Comparison of ENCODE assay signal across 17 cellular contexts in genomic region chr12:14842315-14842714, GRCh38. TPM values are rescaled to one million over a fixed set of nuclear protein-coding genes. Genes with fewer than 3 reads are reported as not detected.
DNase-seq lines count a peak whose midpoint lies in the region; ATAC-seq, FAIRE-seq and TF ChIP-seq lines count a peak whose summit lies in the region.
"Had no signal": no experiment of that assay in that cellular context is flagged by ENCODE, and none has a peak within 500 bp of the region (broad histone marks: within the 10 kb centered on the region; RNA-seq: fewer than 3 reads in every experiment).

No MANE protein-coding gene starts in this region.

- peak; percentile 95 for FAIRE-seq in islet of Langerhans (lab: Jason Lieb, UNC)
- FAIRE-seq: frontal cortex had no signal

- peak overlapping the region; percentile 24 to 38 for H3K4me3 ChIP-seq in right atrium auricular region
- H3K4me3 ChIP-seq in psoas muscle = no peak overlapping the region
- H3K4me3 ChIP-seq in vagina = no peak overlapping the region
- H3K4me3 ChIP-seq: skin epidermis had no signal

- WGBS in psoas muscle, 3 donors = 64 to 69% (median 68%) methylated on average over 3 of the region's 3 CpGs

- no peak for ATAC-seq in Right ventricle myocardium superior (ENCODE audit: poor library complexity)
- ATAC-seq in psoas muscle = no peak
- ATAC-seq in HG02610 (IDR thresholded peaks at IDR 0.05; ENCODE audit: unreplicated experiment) = no peak
- ATAC-seq in GM19397 (IDR thresholded peaks at IDR 0.05; ENCODE audit: unreplicated experiment) = no peak
- ATAC-seq: activated CD8-positive, alpha-beta T cell treated with anti-CD3 and anti-CD28 coated beads, Interleukin-2, amount 10 ng/mL, durations not matched to agents 7 days and 5 days; T-cell had no signal

- no peaks in the 10 kb centered on the region for H3K36me3 ChIP-seq in right atrium auricular region
- no peaks in the 10 kb centered on the region for H3K36me3 ChIP-seq in psoas muscle (ENCODE audit: insufficient read depth in 1 of 2, low read depth in 1 of 2)
- H3K36me3 ChIP-seq in vagina = no peaks in the 10 kb centered on the region

- no peak for TF ChIP-seq POLR2A in vagina (IDR thresholded peaks at IDR 0.05)

- intact Hi-C loops in Right ventricle myocardium superior (cut with DNase I) = no loop called here
- intact Hi-C loops in psoas muscle (cut with DNase I) = loop anchor here (5.0 to 10.0 kb wide), 4 partner anchors 372 to 682 kb away; partner anchors contain the start of gene RERG (in 1 of the 2)
- intact Hi-C loops in vagina (cut with DNase I) = loop anchor here (5.0 kb wide), 1 partner anchor 425 kb away; no protein-coding TSS in a partner anchor

- TF ChIP-seq CTCF in right atrium auricular region (IDR thresholded peaks at IDR 0.05) = no peak
- TF ChIP-seq CTCF in psoas muscle (IDR thresholded peaks at IDR 0.05) = no peak
- TF ChIP-seq CTCF in vagina (IDR thresholded peaks at IDR 0.05) = no peak

- H3K9me3 ChIP-seq in right atrium auricular region (peaks cover 0 to 4% of the 10 kb centered on the region in 2 donors), psoas muscle (no peaks in the 10 kb centered on the region), vagina (no peaks in the 10 kb centered on the region)

- peak overlapping the region; percentile 76 to 78 for H3K27ac ChIP-seq in right atrium auricular region
- H3K27ac ChIP-seq in psoas muscle = peak overlapping the region; percentile 47
- peak overlapping the region; percentile 22 for H3K27ac ChIP-seq in vagina

- no peak for DNase-seq in right atrium auricular region (ENCODE audit: low spot score)
- DNase-seq in Right ventricle myocardium superior = no peak
- DNase-seq in psoas muscle = no peak
- DNase-seq in vagina (ENCODE audit: extremely low spot score in 2 of 2) = no peak
- DNase-seq in medulla oblongata (ENCODE audit: extremely low spot score) = no peak
- DNase-seq: activated CD8-positive, alpha-beta T cell treated with anti-CD3 and anti-CD28 coated beads, Interleukin-2, amount 10 ng/mL, durations not matched to agents 7 days and 5 days; midbrain; NCI-H2107; NCI-H774; T-cell had no signal

- H3K27me3 ChIP-seq in right atrium auricular region (no peaks in the 10 kb centered on the region), psoas muscle (ENCODE audit: insufficient read depth in 3 of 3, low read length in 2 of 3) (no peaks in the 10 kb centered on the region), vagina (no peaks in the 10 kb centered on the region)

- peaks cover 0 to 63% of the 10 kb centered on the region in 2 donors for H3K4me1 ChIP-seq in right atrium auricular region
- H3K4me1 ChIP-seq in psoas muscle = peaks cover 30% of the 10 kb centered on the region
- peaks cover 28% of the 10 kb centered on the region for H3K4me1 ChIP-seq in vagina

RNA-seq across cellular contexts. Expression of gene ART4, which starts 1.0 kb away (rescaled TPM):
- total RNA-seq in right atrium auricular region (10 to 100 TPM; 12.1 to 25.9 TPM), Right ventricle myocardium superior (2.8 TPM), psoas muscle (under 1 TPM in 2 of 4 donors, not detected in 2; 0.17 to 0.19 TPM), vagina (0.98 TPM)
- under 1 TPM; 0.14 to 0.39 (median 0.17) TPM for polyA plus RNA-seq in psoas muscle
- total RNA-seq: activated CD8-positive, alpha-beta T cell treated with anti-CD3 and anti-CD28 coated beads, Interleukin-2, amount 10 ng/mL, durations not matched to agents 7 days and 5 days; frontal cortex; RPMI7951; T-cell had no signal
- polyA plus RNA-seq: AG04450 had no signal

RNA-seq across cellular contexts. Expression of gene SMCO3, which starts 28.3 kb away (rescaled TPM):
- total RNA-seq in right atrium auricular region (under 1 TPM; 0.33 to 0.43 TPM), Right ventricle myocardium superior (not detected), psoas muscle (not detected), vagina (not detected)
- under 1 TPM in 2 of 3 donors, not detected in 1; 0.04 to 0.05 TPM for polyA plus RNA-seq in psoas muscle
- total RNA-seq: activated CD8-positive, alpha-beta T cell treated with anti-CD3 and anti-CD28 coated beads, Interleukin-2, amount 10 ng/mL, durations not matched to agents 7 days and 5 days; RPMI7951; T-cell had no signal

RNA-seq across cellular contexts. Expression of gene C12orf60, which starts 38.8 kb away (rescaled TPM):
- 1 to 10 TPM in 1 of 2 donors, under 1 TPM in 1; 0.90 to 1.1 TPM for total RNA-seq in right atrium auricular region
- total RNA-seq in Right ventricle myocardium superior = 1.6 TPM
- total RNA-seq in psoas muscle = 1 to 10 TPM in 3 of 4 donors, under 1 TPM in 1; 0.78 to 2.3 (median 1.6) TPM
- polyA plus RNA-seq in psoas muscle = 1 to 10 TPM in 2 of 3 donors, under 1 TPM in 1; 0.49 to 4.0 (median 1.8) TPM
- total RNA-seq in vagina = 0.74 TPM

RNA-seq across cellular contexts. Expression of gene WBP11, which starts 39.0 kb away (rescaled TPM):
- 10 to 100 TPM; 19.9 to 21.9 TPM for total RNA-seq in right atrium auricular region
- 45.7 TPM for total RNA-seq in Right ventricle myocardium superior
- 10 to 100 TPM; 34.6 to 68.0 (median 58.3) TPM for total RNA-seq in psoas muscle
- 10 to 100 TPM; 22.7 to 48.7 (median 43.0) TPM for polyA plus RNA-seq in psoas muscle
- total RNA-seq in vagina = 12.8 TPM

RNA-seq across cellular contexts. Expression of gene MGP, which starts 43.3 kb away (rescaled TPM):
- total RNA-seq in right atrium auricular region (100 to 1,000 TPM; 287 to 454 TPM), Right ventricle myocardium superior (231 TPM), psoas muscle (100 to 1,000 TPM in 1 of 4 donors, 10 to 100 TPM in 3; 60.2 to 159 (median 82.0) TPM), vagina (1,065 TPM)
- 10 to 100 TPM; 57.3 to 83.5 (median 57.5) TPM for polyA plus RNA-seq in psoas muscle

Comparison
In these comparisons a context has a peak if more than half of its experiments do, and no peak if none do; other contexts are left out.
1. H3K27ac ChIP-seq: peak in every context shown above with its lines; median percentile 77 in right atrium auricular region; 47 in psoas muscle; 22 in vagina.
2. H3K4me3 ChIP-seq: peak in right atrium auricular region (2 of 2); none in psoas muscle (single experiment) and vagina (0 of 2).